In the genomic region with DNA sequence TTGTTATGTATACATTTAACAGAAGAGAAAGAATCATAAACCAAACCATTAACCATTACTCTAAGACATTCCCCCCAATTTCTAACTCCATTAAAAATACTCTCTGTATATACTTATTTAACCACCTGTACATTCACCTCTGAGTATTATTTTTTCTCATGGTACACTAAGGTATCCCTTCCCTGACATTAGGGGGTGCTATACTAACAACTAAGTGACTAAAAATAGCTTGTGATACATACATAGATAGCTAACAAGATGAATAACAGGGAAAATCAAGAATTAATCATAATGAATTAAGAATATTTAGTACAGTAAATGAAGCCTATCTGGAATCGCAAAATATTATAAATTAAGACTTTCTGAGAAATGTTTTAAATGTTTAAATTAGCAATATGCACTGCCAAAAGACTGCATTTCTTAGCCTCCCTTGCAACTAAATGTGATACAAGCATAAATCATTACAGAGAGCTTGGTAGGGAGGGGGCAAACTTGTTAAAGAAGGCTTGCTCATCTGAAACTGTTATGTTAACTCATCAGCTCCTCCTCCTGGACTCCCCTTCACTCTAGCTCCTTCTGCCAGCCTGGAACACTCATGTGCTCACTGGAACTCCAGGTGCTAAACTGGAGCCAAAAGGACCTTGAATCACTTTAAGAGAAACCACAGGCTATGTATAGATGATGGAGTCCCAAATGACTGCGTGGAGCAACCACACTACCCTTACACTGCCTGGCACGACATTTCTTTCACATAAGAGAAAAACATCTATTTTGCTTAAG, we compare ENCODE assay signal across 8 cellular contexts. TPM values are rescaled to one million over a fixed set of nuclear protein-coding genes. Genes with fewer than 3 reads are reported as not detected.
DNase-seq lines count a peak whose midpoint lies in the region; ATAC-seq and TF ChIP-seq lines count a peak whose summit lies in the region.

No MANE protein-coding gene starts in this region.

- TF ChIP-seq CTCF in PC-3 (conservative IDR thresholded peaks at IDR 0.05; ENCODE audit: low read depth, low read length) (peak; percentile 70), fibroblast of mammary gland (conservative IDR thresholded peaks at IDR 0.05; ENCODE audit: control insufficient read depth, insufficient read depth, low read depth, low read length) (peak; percentile 40)

- H3K27ac ChIP-seq in PC-3 (ENCODE audit: low read length) = no peak overlapping the region

- CTCF ChIA-PET in PC-3 (lab: Charles Lee) = interaction anchor here (0.5 to 0.8 kb wide), 3 partner anchors 54 to 121 kb away, joined by 3 to 7 read pairs (median 7); no protein-coding TSS in a partner anchor

- POLR2A ChIA-PET in PC-3 (lab: Charles Lee; ENCODE audit: unreplicated experiment) = no interaction called here

- BruUV-seq in PC-3 (replicated peaks; lab: Mats Ljungman, UMichigan) = no TSS peak

- no peaks in the 10 kb centered on the region for H3K9me2 ChIP-seq in PC-3 (replicated peaks; ENCODE audit: low read length)

- intact Hi-C loops in PC-3 (cut with micrococcal nuclease) = loop anchor here (5.0 kb wide), 2 partner anchors 98 to 143 kb away; partner anchors contain the start of gene ETNK1

- peak; percentile 27 for DNase-seq in DMS153 treated with DMSO at 0.1 percent for 48 hours (lab: John Stamatoyannopoulos, UW; ENCODE audit: unreplicated experiment)
- peak; percentile 55 for DNase-seq in PC-3
- peak; percentile 73 for DNase-seq in fibroblast of mammary gland (ENCODE audit: low read depth)
- no peak for DNase-seq in stimulated activated naive CD8-positive, alpha-beta T cell treated with anti-CD3 and anti-CD28 coated beads, Interleukin-15, amount 100 ng/mL, for 72 hours
- no peak for DNase-seq in stimulated activated CD4-positive, alpha-beta T cell treated with anti-CD3 and anti-CD28 coated beads, Interleukin-1b, Interleukin-23, amount 100 ng/mL, for 48 hours
- no peak for DNase-seq in activated CD4-positive, alpha-beta T cell treated with anti-CD3 and anti-CD28 coated beads for 1 hour

- H3K9me3 ChIP-seq in PC-3 (ENCODE audit: low read length) = no peaks in the 10 kb centered on the region

- H4K20me1 ChIP-seq in PC-3 (ENCODE audit: low read length) = no peaks in the 10 kb centered on the region

- no peaks in the 10 kb centered on the region for H3F3A ChIP-seq in PC-3 (ENCODE audit: low read length, unreplicated experiment)

- H3K9me3 Mint-ChIP-seq in stimulated activated naive CD8-positive, alpha-beta T cell treated with anti-CD3 and anti-CD28 coated beads, Interleukin-15, amount 100 ng/mL, for 72 hours = no peaks in the 10 kb centered on the region

- no peaks in the 10 kb centered on the region for H3K27me3 ChIP-seq in PC-3 (ENCODE audit: low read length)

- no peaks in the 10 kb centered on the region for H3K27me3 Mint-ChIP-seq in stimulated activated naive CD8-positive, alpha-beta T cell treated with anti-CD3 and anti-CD28 coated beads, Interleukin-15, amount 100 ng/mL, for 72 hours

- H3K9ac ChIP-seq in PC-3 (ENCODE audit: low read length) = no peak overlapping the region

- no peak overlapping the region for H3K27ac Mint-ChIP-seq in stimulated activated naive CD8-positive, alpha-beta T cell treated with anti-CD3 and anti-CD28 coated beads, Interleukin-15, amount 100 ng/mL, for 72 hours

- H3K4me3 ChIP-seq in PC-3 (ENCODE audit: low read length) = no peak overlapping the region
- no peak overlapping the region for H3K4me3 ChIP-seq in fibroblast of mammary gland (ENCODE audit: control insufficient read depth, low read depth, low read length)

- H3K4me3 Mint-ChIP-seq in stimulated activated naive CD8-positive, alpha-beta T cell treated with anti-CD3 and anti-CD28 coated beads, Interleukin-15, amount 100 ng/mL, for 72 hours = no peak overlapping the region

- H2AFZ ChIP-seq in PC-3 (ENCODE audit: low read length) = no peak overlapping the region

- peaks cover 20% of the 10 kb centered on the region for H3K36me3 ChIP-seq in PC-3 (ENCODE audit: low read depth, low read length)

- no peak overlapping the region for H3K4me2 ChIP-seq in PC-3 (ENCODE audit: low read length)

- H3K4me1 ChIP-seq in PC-3 (ENCODE audit: insufficient read depth, low read length) = peaks cover 29% of the 10 kb centered on the region

- peaks cover 12% of the 10 kb centered on the region for H3K4me1 Mint-ChIP-seq in stimulated activated naive CD8-positive, alpha-beta T cell treated with anti-CD3 and anti-CD28 coated beads, Interleukin-15, amount 100 ng/mL, for 72 hours

- no peaks in the 10 kb centered on the region for H3K79me2 ChIP-seq in PC-3 (ENCODE audit: low read length)

- ATAC-seq in GM18909 (IDR thresholded peaks at IDR 0.05; ENCODE audit: poor library complexity, unreplicated experiment) (peak; percentile 93), HG03354 (IDR thresholded peaks at IDR 0.05; ENCODE audit: poor library complexity, severe bottlenecking, unreplicated experiment) (peak; percentile 88), PC-3 (peak; percentile 61)
- peak; percentile 87 for ATAC-seq in stimulated activated naive CD8-positive, alpha-beta T cell treated with anti-CD3 and anti-CD28 coated beads, Interleukin-15, amount 100 ng/mL, for 72 hours

RNA-seq across cellular contexts. Expression of gene C2CD5, which starts 14.9 kb away (rescaled TPM):
- total RNA-seq in PC-3 (2014; rRNA removed) = 12.7 and 14.4 TPM in 2 replicates

Comparison
In these comparisons a context has a peak if more than half of its experiments do, and no peak if none do; other contexts are left out.
1. DNase-seq: peak in DMS153 treated with DMSO at 0.1 percent for 48 hours (single experiment), PC-3 (single experiment) and fibroblast of mammary gland (single experiment); none in stimulated activated naive CD8-positive, alpha-beta T cell treated with anti-CD3 and anti-CD28 coated beads, Interleukin-15, amount 100 ng/mL, for 72 hours (0 of 2), stimulated activated CD4-positive, alpha-beta T cell treated with anti-CD3 and anti-CD28 coated beads, Interleukin-1b, Interleukin-23, amount 100 ng/mL, for 48 hours (single experiment) and activated CD4-positive, alpha-beta T cell treated with anti-CD3 and anti-CD28 coated beads for 1 hour (single experiment).
2. Peak in every context shown above with its lines, with median percentiles within 50 percentile points of each other: ATAC-seq.